18 cellular contexts compared by ENCODE assay signal in genomic region chr1:247294282-247294681, GRCh38. TPM values are rescaled to one million over a fixed set of nuclear protein-coding genes. Genes with fewer than 3 reads are reported as not detected.
DNase-seq lines count a peak whose midpoint lies in the region; ATAC-seq and TF ChIP-seq lines count a peak whose summit lies in the region.
"Had no signal": no experiment of that assay in that cellular context is flagged by ENCODE, and none has a peak within 500 bp of the region (broad histone marks: within the 10 kb centered on the region; RNA-seq: fewer than 3 reads in every experiment).

No MANE protein-coding gene starts in this region.

- H3K4me3 Mint-ChIP-seq in HFFc6: no peak overlapping the region; the same call in 1 of the 2 replicates
- H3K4me3 Mint-ChIP-seq: central memory CD8-positive, alpha-beta T cell; memory B cell; stimulated activated naive CD8-positive, alpha-beta T cell treated with anti-CD3 and anti-CD28 coated beads, Interleukin-15, amount 100 ng/mL, for 72 hours had no signal

- in situ Hi-C loops in ACHN (cut with HindIII; ENCODE audit: low pct_ligation_motif_present, low pct_unique_long_range_greater_than_20kb, low sequenced_read_pairs) (no loop called here), astrocyte of the spinal cord (cut with HindIII; ENCODE audit: low sequenced_read_pairs) (no loop called here)

- no peak for TF ChIP-seq CTCF in HFFc6 (IDR thresholded peaks at IDR 0.05)
- TF ChIP-seq CTCF in astrocyte of the spinal cord (IDR thresholded peaks at IDR 0.05; ENCODE audit: low read depth, low read length): no peak

- peaks cover 28% of the 10 kb centered on the region for H3K4me1 Mint-ChIP-seq in HFFc6 (ENCODE audit: low read depth)
- H3K4me1 Mint-ChIP-seq: central memory CD8-positive, alpha-beta T cell; memory B cell had no signal

- ATAC-seq in HG02840 (IDR thresholded peaks at IDR 0.05; ENCODE audit: low FRiP score, unreplicated experiment): no peak
- ATAC-seq: A549; stimulated activated naive CD8-positive, alpha-beta T cell treated with anti-CD3 and anti-CD28 coated beads, Interleukin-15, amount 100 ng/mL, for 72 hours had no signal

- H3K9me3 Mint-ChIP-seq in HFFc6: no peaks in the 10 kb centered on the region; the same call in 1 of the 2 replicates
- H3K9me3 Mint-ChIP-seq: central memory CD8-positive, alpha-beta T cell; memory B cell had no signal

- no peak overlapping the region for H3K27ac Mint-ChIP-seq in HFFc6
- H3K27ac Mint-ChIP-seq: memory B cell had no signal

- DNase-seq in ACHN (peak; percentile 91), HFFc6 (peak; percentile 77), astrocyte of the spinal cord (ENCODE audit: low read depth, low spot score) (peak; percentile 85), hepatic stellate cell (ENCODE audit: low spot score) (peak; percentile 85), cerebellum (ENCODE audit: low spot score) (no peak), dermis blood vessel endothelial cell (no peak), C1 segment of cervical spinal cord (lab: John Stamatoyannopoulos, UW) (no peak)
- DNase-seq: activated gamma-delta T cell treated with Interleukin-2 at 50 U/mL for 16 hours; NCI-H1105; NCI-H345; sigmoid colon; stimulated activated naive CD8-positive, alpha-beta T cell treated with anti-CD3 and anti-CD28 coated beads, Interleukin-15, amount 100 ng/mL, for 72 hours had no signal

- no peak overlapping the region for H3K4me3 ChIP-seq in astrocyte of the spinal cord (ENCODE audit: low read depth, low read length)
- H3K4me3 ChIP-seq: A549, sigmoid colon had no signal

- H3K36me3 Mint-ChIP-seq in HFFc6 (ENCODE audit: low read depth): peaks cover 7% of the 10 kb centered on the region; the same call in 1 of the 2 replicates

- H3K27me3 Mint-ChIP-seq in HFFc6 (ENCODE audit: insufficient read depth): peaks cover 18% of the 10 kb centered on the region; the same call in 1 of the 2 replicates
- H3K27me3 Mint-ChIP-seq: memory B cell; stimulated activated naive CD8-positive, alpha-beta T cell treated with anti-CD3 and anti-CD28 coated beads, Interleukin-15, amount 100 ng/mL, for 72 hours had no signal

RNA-seq across cellular contexts. Expression of gene ZNF496, which starts 37.4 kb away (rescaled TPM):
- total RNA-seq in HFFc6 (2021; fragmentation: NEBNext Ultra II Directional; extraction: Animal tissue kit (Norgen Biotek cat#: 25700)): 10 to 100 TPM; 13.7 to 19.9 (median 17.1) TPM
- 14.6 TPM for total RNA-seq in cerebellum
- total RNA-seq in dermis blood vessel endothelial cell: 27.7 and 32.3 TPM in 2 replicates

RNA-seq across cellular contexts. Expression of gene VN1R5, which starts 38.4 kb away (rescaled TPM):
- total RNA-seq in HFFc6 (2021; fragmentation: NEBNext Ultra II Directional; extraction: Animal tissue kit (Norgen Biotek cat#: 25700)): not detected
- total RNA-seq in cerebellum (not detected), dermis blood vessel endothelial cell (not detected in 2 replicates)
- total RNA-seq: activated CD8-positive, alpha-beta memory T cell treated with anti-CD3 and anti-CD28 coated beads for 36 hours; epithelial cell of proximal tubule; sigmoid colon had no signal

Comparison
In these comparisons a context has a peak if more than half of its experiments do, and no peak if none do; other contexts are left out.
1. DNase-seq: peak in ACHN (single experiment), HFFc6 (single experiment), astrocyte of the spinal cord (single experiment) and hepatic stellate cell (single experiment); none in cerebellum (single experiment), dermis blood vessel endothelial cell (single experiment) and C1 segment of cervical spinal cord (0 of 14).